Comparison of ENCODE assay signal across 9 cellular contexts in the genomic region with DNA sequence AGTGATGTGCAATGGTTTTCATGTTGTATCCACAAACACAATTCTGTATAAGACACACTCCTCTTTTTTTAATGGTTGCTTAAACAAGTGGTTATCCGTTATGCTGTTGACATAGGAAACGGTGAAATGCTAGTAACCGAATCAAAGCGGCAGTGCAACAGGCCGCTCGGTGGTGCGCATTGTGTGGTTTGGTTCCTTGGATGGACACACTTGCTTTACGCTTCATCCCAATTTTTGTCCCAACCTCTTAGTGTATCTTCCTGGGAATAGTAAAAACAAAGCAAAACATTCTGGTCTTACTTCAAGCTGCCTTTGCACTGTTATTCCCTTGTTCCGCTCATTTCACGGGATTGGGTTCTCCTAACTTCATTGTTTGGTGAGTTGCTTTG. TPM values are rescaled to one million over a fixed set of nuclear protein-coding genes. Genes with fewer than 3 reads are reported as not detected.
DNase-seq lines count a peak whose midpoint lies in the region; ATAC-seq and TF ChIP-seq lines count a peak whose summit lies in the region.
"Had no signal": no experiment of that assay in that cellular context is flagged by ENCODE, and none has a peak within 500 bp of the region (broad histone marks: within the 10 kb centered on the region; RNA-seq: fewer than 3 reads in every experiment).

No MANE protein-coding gene starts in this region.

- ATAC-seq in HG03439 (IDR thresholded peaks at IDR 0.05; ENCODE audit: unreplicated experiment): no peak

- H3K4me3 ChIP-seq in breast epithelium (peak overlapping the region; percentile 50 to 65 (median 56)), mesendoderm (ENCODE audit: low read length) (peak overlapping the region; percentile 20), vagina (peak overlapping the region; percentile 53 to 74)

- H4K5ac ChIP-seq in mesendoderm (ENCODE audit: low read length): no peak overlapping the region

- intact Hi-C loops in breast epithelium (cut with DNase I; ENCODE audit: low total_unique reads): no loop called here
- intact Hi-C loops in vagina (cut with DNase I): no loop called here

- H2AK5ac ChIP-seq in mesendoderm (ENCODE audit: low read length): no peak overlapping the region

- H3K4me2 ChIP-seq in mesendoderm (ENCODE audit: low read length): peak overlapping the region; percentile 81

- peak overlapping the region; percentile 51 for H3K56ac ChIP-seq in mesendoderm (ENCODE audit: low read length)

- H3K9me3 ChIP-seq in breast epithelium (no peaks in the 10 kb centered on the region), vagina (no peaks in the 10 kb centered on the region)

- peak; percentile 19 for DNase-seq in stimulated activated CD4-positive, alpha-beta T cell treated with anti-CD3 and anti-CD28 coated beads, Interleukin-15, amount 100 ng/mL, for 24 hours
- DNase-seq in stimulated activated CD4-positive, alpha-beta T cell treated with anti-CD3 and anti-CD28 coated beads, Interleukin-4, amount 100 ng/mL, for 1 hour: no peak
- DNase-seq in breast epithelium (ENCODE audit: low spot score in 2 of 2) (no peak), mesendoderm (no peak), vagina (ENCODE audit: extremely low spot score in 2 of 2) (no peak), D341Med (ENCODE audit: low spot score) (no peak), NCI-H1417 (lab: John Stamatoyannopoulos, UW) (no peak)
- DNase-seq: NCI-H1694 had no signal

- TF ChIP-seq POLR2A in breast epithelium (IDR thresholded peaks at IDR 0.05) (no peak), vagina (IDR thresholded peaks at IDR 0.05) (no peak)

- no peak overlapping the region for H2BK5ac ChIP-seq in mesendoderm (ENCODE audit: low read length)

- H2BK120ac ChIP-seq in mesendoderm (ENCODE audit: low read depth, low read length): no peak overlapping the region

- WGBS in mesendoderm (ENCODE audit: extremely low coverage, insufficient coverage, low lambda C conversion rate): no CpG with 5 or more reads among the region's 10 CpGs

- H3K27me3 ChIP-seq in breast epithelium (peaks cover 0 to 6% of the 10 kb centered on the region in 2 donors), mesendoderm (ENCODE audit: insufficient read depth, low read length, poor library complexity) (peaks cover 23% of the 10 kb centered on the region), vagina (no peaks in the 10 kb centered on the region)

- no peak overlapping the region for H3K4ac ChIP-seq in mesendoderm (ENCODE audit: low read depth, low read length)

- no peak overlapping the region for H2BK15ac ChIP-seq in mesendoderm (replicated peaks; ENCODE audit: low read depth)

- H3K4me1 ChIP-seq in breast epithelium: no peaks in the 10 kb centered on the region
- H3K4me1 ChIP-seq in mesendoderm (ENCODE audit: control insufficient read depth, low read depth, low read length): no peaks in the 10 kb centered on the region
- peaks cover 35% of the 10 kb centered on the region for H3K4me1 ChIP-seq in vagina

- H3K18ac ChIP-seq in mesendoderm (ENCODE audit: low read length): no peak overlapping the region

- H3K79me1 ChIP-seq in mesendoderm (ENCODE audit: low read length): no peaks in the 10 kb centered on the region

- H3K23ac ChIP-seq in mesendoderm (ENCODE audit: low read length): no peak overlapping the region

- TF ChIP-seq CTCF in breast epithelium (IDR thresholded peaks at IDR 0.05): no peak
- no peak for TF ChIP-seq CTCF in vagina (IDR thresholded peaks at IDR 0.05)

- H3K36me3 ChIP-seq in breast epithelium: no peaks in the 10 kb centered on the region
- no peaks in the 10 kb centered on the region for H3K36me3 ChIP-seq in mesendoderm (ENCODE audit: control insufficient read depth, insufficient read depth, low read length)
- H3K36me3 ChIP-seq in vagina: no peaks in the 10 kb centered on the region

- H3K79me2 ChIP-seq in mesendoderm (ENCODE audit: control insufficient read depth, insufficient read depth, low read length): no peaks in the 10 kb centered on the region

- no peak overlapping the region for H4K8ac ChIP-seq in mesendoderm (ENCODE audit: low read depth, low read length)

- H3K27ac ChIP-seq in breast epithelium (peak overlapping the region in 1 of 2 donors; percentile 58), mesendoderm (ENCODE audit: low read depth, low read length) (no peak overlapping the region), vagina (peak overlapping the region; percentile 50)

- peak overlapping the region; percentile 20 for H3K9ac ChIP-seq in mesendoderm (ENCODE audit: low read length)

RNA-seq across cellular contexts. Expression of a gene that starts 0.6 kb away (rescaled TPM):
- total RNA-seq in breast epithelium: 1 to 10 TPM; 1.8 to 5.9 (median 4.9) TPM
- polyA plus RNA-seq in mesendoderm (2013, experiment 1 of 2): 0.27 TPM
- polyA plus RNA-seq in mesendoderm (2013, experiment 2 of 2): 0.28 TPM
- 10.3 TPM for total RNA-seq in vagina

RNA-seq across cellular contexts. Expression of a gene that starts 46.0 kb away (rescaled TPM):
- total RNA-seq in breast epithelium: 1 to 10 TPM; 1.2 to 3.2 (median 1.3) TPM
- 0.03 TPM for polyA plus RNA-seq in mesendoderm (2013, experiment 1 of 2)
- 0.01 TPM for polyA plus RNA-seq in mesendoderm (2013, experiment 2 of 2)
- total RNA-seq in vagina: 1.2 TPM
